ENCODE assay signal across 3 cellular contexts in the genomic region with DNA sequence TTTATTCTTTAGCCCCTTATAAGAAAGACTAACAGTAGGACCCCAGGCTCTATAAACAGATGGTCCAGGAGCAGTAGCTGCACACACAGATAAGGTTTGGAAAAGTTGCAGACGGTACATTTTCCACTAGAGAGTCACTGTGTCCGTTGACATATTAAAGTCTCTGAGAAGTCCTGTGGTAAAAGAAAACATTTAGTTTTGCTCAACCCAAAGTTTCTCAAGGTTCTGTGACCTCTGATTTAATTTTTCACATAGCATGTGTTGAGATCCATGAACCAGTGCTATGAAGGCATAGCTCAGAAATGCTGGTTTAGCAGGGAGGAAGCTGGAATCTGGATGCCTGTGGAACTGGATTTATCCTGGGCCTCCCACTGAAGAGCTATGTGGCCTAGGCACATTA.
"Had no signal": no experiment of that assay in that cellular context is flagged by ENCODE, and none has a peak within 500 bp of the region (broad histone marks: within the 10 kb centered on the region; RNA-seq: fewer than 3 reads in every experiment).

No MANE protein-coding gene starts in this region.

- DNase-seq: GDM1, GF-D8 had no signal

- H3K4me3 ChIP-seq: GM12878 had no signal
